In genomic region chr6:137015943-137016342, GRCh38 we compare ENCODE assay signal across 31 cellular contexts. TPM values are rescaled to one million over a fixed set of nuclear protein-coding genes. Genes with fewer than 3 reads are reported as not detected.
"Had no signal": no experiment of that assay in that cellular context is flagged by ENCODE, and none has a peak within 500 bp of the region (broad histone marks: within the 10 kb centered on the region; RNA-seq: fewer than 3 reads in every experiment).

No MANE protein-coding gene starts in this region.

- H3K36me3 ChIP-seq: brain microvascular endothelial cell, WERI-Rb-1 had no signal

- H3K27me3 ChIP-seq: brain microvascular endothelial cell had no signal

- H3K4me3 ChIP-seq: K562 had no signal

- ATAC-seq: activated CD8-positive, alpha-beta memory T cell treated with anti-CD3 and anti-CD28 coated beads, Interleukin-2, amount 10 ng/mL, durations not matched to agents 7 days and 5 days; activated naive CD8-positive, alpha-beta T cell treated with anti-CD3 and anti-CD28 coated beads, Interleukin-2, amount 50 U/mL, for 24 hours; K562; Panc1; SK-N-SH treated with all-trans-retinoic acid at 6 μM for 48 hours had no signal

- DNase-seq: activated CD4-positive, alpha-beta memory T cell treated with anti-CD3 and anti-CD28 coated beads, Interleukin-2, amount 10 ng/mL, durations not matched to agents 7 days and 5 days; activated CD4-positive, alpha-beta T cell treated with anti-CD3 and anti-CD28 coated beads for 1 hour; activated CD4-positive, alpha-beta T cell treated with anti-CD3 and anti-CD28 coated beads for 48 hours; activated CD4-positive, CD25-positive, alpha-beta regulatory T cell; activated CD8-positive, alpha-beta memory T cell treated with anti-CD3 and anti-CD28 coated beads for 24 hours; activated CD8-positive, alpha-beta memory T cell treated with anti-CD3 and anti-CD28 coated beads, Interleukin-2, amount 10 ng/mL, durations not matched to agents 7 days and 5 days; activated CD8-positive, alpha-beta memory T cell treated with anti-CD3 and anti-CD28 coated beads, Interleukin-2, amount 50 U/mL, for 48 hours; activated effector memory CD4-positive, alpha-beta T cell treated with Interleukin-2 at 50 U/mL for 16 hours; activated naive CD4-positive, alpha-beta T cell treated with anti-CD3 and anti-CD28 coated beads, Interleukin-2, amount 10 ng/mL, durations not matched to agents 7 days and 5 days; activated naive CD8-positive, alpha-beta T cell treated with anti-CD3 and anti-CD28 coated beads, Interleukin-2, amount 50 U/mL, for 24 hours; activated T-cell treated with anti-CD3 and anti-CD28 coated beads, Interleukin-2, amount 50 U/mL, for 48 hours; anterior cingulate cortex; central memory CD4-positive, alpha-beta T cell; NCI-H1105; NCI-H1417 treated with DMSO at 0.1 percent for 48 hours; NCI-H1694 treated with DMSO at 0.1 percent for 48 hours; NCI-H2029; NCI-H345; NCI-H524 treated with DMSO at 0.1 percent for 48 hours; RPMI8226; SHP77 treated with DMSO at 0.1 percent for 48 hours; T-helper 1 cell; T-helper 2 cell; T1000; WERI-Rb-1 had no signal

- H3K27ac ChIP-seq: brain microvascular endothelial cell, WERI-Rb-1 had no signal

RNA-seq across cellular contexts. Expression of gene IL20RA, which starts 28.8 kb away (rescaled TPM):
- total RNA-seq: activated CD4-positive, alpha-beta memory T cell treated with anti-CD3 and anti-CD28 coated beads, Interleukin-2, amount 10 ng/mL, durations not matched to agents 7 days and 5 days; activated CD8-positive, alpha-beta memory T cell treated with anti-CD3 and anti-CD28 coated beads, Interleukin-2, amount 10 ng/mL, durations not matched to agents 7 days and 5 days; K562; M059J; SK-MEL-5 had no signal
- polyA plus RNA-seq: K562 had no signal
